In genomic region chr20:64246616-64247311, GRCh38 we compare ENCODE assay signal across 19 cellular contexts. TPM values are rescaled to one million over a fixed set of nuclear protein-coding genes. Genes with fewer than 3 reads are reported as not detected.
A peak's percentile ranks its signal among the peaks of the same experiment; 100 is the strongest.
DNase-seq lines count a peak whose midpoint lies in the region; ATAC-seq, FAIRE-seq and TF ChIP-seq lines count a peak whose summit lies in the region.
"Had no signal": no experiment of that assay in that cellular context is flagged by ENCODE, and none has a peak within 500 bp of the region (broad histone marks: within the 10 kb centered on the region; RNA-seq: fewer than 3 reads in every experiment).

No MANE protein-coding gene starts in this region.

- no peaks in the 10 kb centered on the region for H4K20me1 ChIP-seq in hepatocyte (ENCODE audit: insufficient read depth, poor library complexity, severe bottlenecking)

- H3K27me3 ChIP-seq in H7 (ENCODE audit: control insufficient read depth, insufficient read depth, low read length) = no peaks in the 10 kb centered on the region
- H3K27me3 ChIP-seq in aorta (ENCODE audit: control insufficient read depth in 1 of 2, insufficient read depth in 2 of 2, low read length in 1 of 2) = no peaks in the 10 kb centered on the region
- peaks cover 5% of the 10 kb centered on the region for H3K27me3 ChIP-seq in hepatocyte
- H3K27me3 ChIP-seq: BE2C had no signal

- no peak for ATAC-seq in aorta (ENCODE audit: low FRiP score)
- ATAC-seq: K562 had no signal

- DNase-seq in H7 = peak; percentile 39
- no peak for DNase-seq in HTR-8/SVneo (ENCODE audit: insufficient read length, low spot score)
- DNase-seq in glutamatergic neuron = no peak
- peak; percentile 72 for DNase-seq in osteocyte (ENCODE audit: extremely low spot score, unreplicated experiment)
- DNase-seq in occipital lobe (lab: John Stamatoyannopoulos, UW) = no peak
- DNase-seq in aorta = no peak
- no peak for DNase-seq in hepatocyte (ENCODE audit: low spot score)
- DNase-seq: BE2C; CD4-positive, alpha-beta memory T cell; DMS79; NCI-H1092 treated with DMSO at 0.1 percent for 48 hours; NCI-H1694; NCI-H2107; NCI-H345; NCI-H526 treated with DMSO at 0.1 percent for 48 hours; RPMI8226 had no signal

- no peak overlapping the region for H3K4me3 ChIP-seq in H7 (ENCODE audit: insufficient read depth, low read depth, low read length)
- no peak overlapping the region for H3K4me3 ChIP-seq in aorta (ENCODE audit: low read length in 2 of 2)
- no peak overlapping the region for H3K4me3 ChIP-seq in hepatocyte
- H3K4me3 ChIP-seq: K562 had no signal

- H3K36me3 ChIP-seq in H7 (replicated peaks; ENCODE audit: control insufficient read depth, insufficient read depth, low read length) = no peaks in the 10 kb centered on the region
- no peaks in the 10 kb centered on the region for H3K36me3 ChIP-seq in aorta (ENCODE audit: control insufficient read depth in 1 of 2, insufficient read depth in 2 of 2, low read length in 1 of 2)
- H3K36me3 ChIP-seq in hepatocyte (replicated peaks; ENCODE audit: insufficient read depth, low read depth) = no peaks in the 10 kb centered on the region

- H3K4me1 ChIP-seq in aorta (ENCODE audit: control insufficient read depth in 1 of 2, insufficient read depth in 2 of 2, low read length in 2 of 2) = no peaks in the 10 kb centered on the region
- no peaks in the 10 kb centered on the region for H3K4me1 ChIP-seq in hepatocyte (ENCODE audit: insufficient read depth)
- H3K4me1 ChIP-seq: BE2C had no signal

- H3K79me2 ChIP-seq in hepatocyte = no peaks in the 10 kb centered on the region

- peak overlapping the region; percentile 52 for H3K27ac Mint-ChIP-seq in glutamatergic neuron (ENCODE audit: unreplicated experiment)
- H3K27ac Mint-ChIP-seq in osteocyte (ENCODE audit: unreplicated experiment) = no peak overlapping the region
- H3K27ac Mint-ChIP-seq: CD4-positive, alpha-beta memory T cell had no signal

- intact Hi-C loops in aorta (cut with DNase I) = no loop called here

- H3K36me3 Mint-ChIP-seq in glutamatergic neuron (ENCODE audit: unreplicated experiment) (peaks cover 13% of the 10 kb centered on the region), osteocyte (ENCODE audit: unreplicated experiment) (no peaks in the 10 kb centered on the region)
- H3K36me3 Mint-ChIP-seq: CD4-positive, alpha-beta memory T cell had no signal

- H3K27ac ChIP-seq in aorta (ENCODE audit: low read depth in 1 of 2, low read length in 2 of 2) (no peak overlapping the region), hepatocyte (no peak overlapping the region)

- peaks cover 23% of the 10 kb centered on the region for H3K27me3 Mint-ChIP-seq in glutamatergic neuron (ENCODE audit: unreplicated experiment)
- H3K27me3 Mint-ChIP-seq in osteocyte (ENCODE audit: unreplicated experiment) = peaks cover 70% of the 10 kb centered on the region

- H2AFZ ChIP-seq in hepatocyte = no peak overlapping the region

- 63 to 64% methylated on average over 10 of the region's 10 CpGs for WGBS in aorta, 2 donors
- 89% methylated on average over 10 of the region's 10 CpGs for WGBS in hepatocyte (ENCODE audit: low lambda C conversion rate, missing lambda C conversion rate)

- no peaks in the 10 kb centered on the region for H3K9me2 ChIP-seq in hepatocyte (replicated peaks; ENCODE audit: insufficient read depth)

- peak; percentile 68 for FAIRE-seq in HTR-8/SVneo (lab: Jason Lieb, UNC)
- FAIRE-seq: G401.6, GM12891, K562 had no signal

- TF ChIP-seq CTCF in glutamatergic neuron (IDR thresholded peaks at IDR 0.05; ENCODE audit: partially characterized antibody, unreplicated experiment) (no peak), osteocyte (IDR thresholded peaks at IDR 0.05) (no peak), hepatocyte (IDR thresholded peaks at IDR 0.05; ENCODE audit: poor library complexity) (no peak)

- H3K4me2 ChIP-seq in hepatocyte = no peak overlapping the region

- H3K4me3 Mint-ChIP-seq in glutamatergic neuron (ENCODE audit: unreplicated experiment) (peak overlapping the region; percentile 46), osteocyte (ENCODE audit: unreplicated experiment) (no peak overlapping the region)

- H3K9me3 Mint-ChIP-seq in glutamatergic neuron (ENCODE audit: unreplicated experiment) = peaks cover 17% of the 10 kb centered on the region
- H3K9me3 Mint-ChIP-seq in osteocyte (ENCODE audit: unreplicated experiment) = no peaks in the 10 kb centered on the region
- H3K9me3 Mint-ChIP-seq: CD4-positive, alpha-beta memory T cell had no signal

- H3K4me1 Mint-ChIP-seq in glutamatergic neuron (ENCODE audit: low read depth, unreplicated experiment) (peaks cover 11% of the 10 kb centered on the region), osteocyte (ENCODE audit: unreplicated experiment) (no peaks in the 10 kb centered on the region)

- H3K9me3 ChIP-seq in aorta (ENCODE audit: control insufficient read depth, low read length) (no peaks in the 10 kb centered on the region), hepatocyte (ENCODE audit: low read depth) (no peaks in the 10 kb centered on the region)
- H3K9me3 ChIP-seq: BE2C had no signal

RNA-seq across cellular contexts. Expression of gene PCMTD2, which starts 8.8 kb away (rescaled TPM):
- 38.0 and 57.6 TPM in 2 replicates for total RNA-seq in H7 (2014; rRNA removed; shearing (Covaris generic))
- total RNA-seq in glutamatergic neuron (ENCODE audit: unreplicated experiment) (82.4 TPM), osteocyte (94.6 and 96.7 TPM in 2 replicates), occipital lobe (129 TPM), aorta (10 to 100 TPM; 38.7 to 71.4 TPM), hepatocyte (68.4 and 79.2 TPM in 2 replicates)
- polyA plus RNA-seq in aorta (10 to 100 TPM; 14.9 to 50.2 TPM), hepatocyte (37.7 and 38.4 TPM in 2 replicates)

Comparison
In these comparisons a context has a peak if more than half of its experiments do, and no peak if none do; other contexts are left out.
1. DNase-seq: peak in H7 (single experiment) and osteocyte (single experiment); none in HTR-8/SVneo (single experiment), glutamatergic neuron (single experiment), occipital lobe (single experiment), aorta (0 of 2) and hepatocyte (single experiment).